ENCODE assay signal across 2 cellular contexts in genomic region chr2:100409461-100409860, GRCh38.
TF ChIP-seq lines count a peak whose summit lies in the region.

No MANE protein-coding gene starts in this region.

TF ChIP-seq in GM23338, 12 proteins besides CTCF, POLR2A, EP300 and RAD21:
- TF ChIP-seq EZH2phosphoT487 (IDR thresholded peaks at IDR 0.05; ENCODE audit: unreplicated experiment) (no peak), STAT1 (IDR thresholded peaks at IDR 0.05; ENCODE audit: unreplicated experiment) (no peak), POLR2AphosphoS5 (IDR thresholded peaks at IDR 0.05; ENCODE audit: low read depth) (no peak), EZH2 (IDR thresholded peaks at IDR 0.05; ENCODE audit: low read depth, unreplicated experiment) (no peak), ZNF114 (CRISPR knock-in tag; IDR thresholded peaks at IDR 0.05) (no peak), ZNF462 (CRISPR knock-in tag; IDR thresholded peaks at IDR 0.05) (no peak), CREB1 (CRISPR knock-in tag; IDR thresholded peaks at IDR 0.05; ENCODE audit: low read depth) (no peak), REST (IDR thresholded peaks at IDR 0.05; ENCODE audit: unreplicated experiment) (no peak), ETS1 (IDR thresholded peaks at IDR 0.05) (no peak), JUNB (IDR thresholded peaks at IDR 0.05; ENCODE audit: unreplicated experiment) (no peak), ZNF331 (CRISPR knock-in tag; IDR thresholded peaks at IDR 0.05; ENCODE audit: low read depth) (no peak), NANOG (IDR thresholded peaks at IDR 0.05; ENCODE audit: borderline replicate concordance) (no peak)

TF ChIP-seq in H1, 55 proteins besides CTCF, POLR2A, EP300 and RAD21:
- TF ChIP-seq FOSL1 (IDR thresholded peaks at IDR 0.05; ENCODE audit: insufficient read depth, low read depth, low read length) (no peak), SAP30 (IDR thresholded peaks at IDR 0.05; ENCODE audit: insufficient read depth, insufficient replicate concordance, low read length) (no peak), BCL11A (IDR thresholded peaks at IDR 0.05; ENCODE audit: low read depth in 2 of 2, low read length in 2 of 2) (no peak), RNF2 (IDR thresholded peaks at IDR 0.05; ENCODE audit: borderline replicate concordance, low read depth, low read length, missing control alignments, poor library complexity, severe bottlenecking) (no peak), YY1 (IDR thresholded peaks at IDR 0.05; ENCODE audit: low read depth, low read length) (no peak), CREB1 (IDR thresholded peaks at IDR 0.05) (no peak), POLR2AphosphoS5 (IDR thresholded peaks at IDR 0.05; ENCODE audit: low read depth, low read length) (no peak), RXRA (IDR thresholded peaks at IDR 0.05; ENCODE audit: insufficient read depth, low read depth, low read length) (no peak), ASH2L (IDR thresholded peaks at IDR 0.05; ENCODE audit: low read length) (no peak)
TF ChIP-seq in H1: peak in this region for 0.
